8 cellular contexts compared by ENCODE assay signal in the genomic region with DNA sequence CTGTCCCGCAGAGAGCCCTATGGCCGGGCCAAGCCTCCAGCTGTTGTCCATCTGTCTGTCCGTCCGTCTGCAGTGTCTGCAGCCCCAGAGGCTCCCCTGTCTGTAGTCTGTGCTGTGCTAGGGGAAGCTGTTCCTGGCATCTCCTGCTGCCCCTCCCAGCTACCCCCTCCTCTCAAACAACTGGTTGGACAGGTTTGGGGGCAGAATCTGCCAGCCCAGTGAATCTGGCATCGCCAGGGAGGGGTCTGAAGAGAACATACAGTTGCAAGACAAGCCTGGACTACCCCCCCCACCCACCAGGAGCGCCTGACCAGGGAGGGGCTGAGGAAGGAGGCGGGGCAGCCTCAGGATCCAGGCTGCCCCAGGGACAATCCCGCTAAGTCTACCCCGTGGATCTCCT. TPM values are rescaled to one million over a fixed set of nuclear protein-coding genes. Genes with fewer than 3 reads are reported as not detected.
A peak's percentile ranks its signal among the peaks of the same experiment; 100 is the strongest.
DNase-seq lines count a peak whose midpoint lies in the region; ATAC-seq and TF ChIP-seq lines count a peak whose summit lies in the region.
"Not testable (repeated sequence)": the region's sequence is repeated elsewhere in the genome, so short reads cannot be mapped to it uniquely, and the experiment has no call there.

A gene with protein sequence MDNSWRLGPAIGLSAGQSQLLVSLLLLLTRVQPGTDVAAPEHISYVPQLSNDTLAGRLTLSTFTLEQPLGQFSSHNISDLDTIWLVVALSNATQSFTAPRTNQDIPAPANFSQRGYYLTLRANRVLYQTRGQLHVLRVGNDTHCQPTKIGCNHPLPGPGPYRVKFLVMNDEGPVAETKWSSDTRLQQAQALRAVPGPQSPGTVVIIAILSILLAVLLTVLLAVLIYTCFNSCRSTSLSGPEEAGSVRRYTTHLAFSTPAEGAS (minus strand): TSS at position 101 of the 400 bp plus-strand sequence. CDS start 50 bp downstream, at position 51.

- not testable (repeated sequence) for TF ChIP-seq POLR2A in Peyer's patch (IDR thresholded peaks at IDR 0.05); prostate gland (IDR thresholded peaks at IDR 0.05)

- not testable (repeated sequence) for H3K36me3 Mint-ChIP-seq in CD8-positive, alpha-beta memory T cell; activated T-helper 1 cell treated with anti-CD3 and anti-CD28 coated beads, Interleukin-12 subunit alpha, Interleukin-12 subunit beta, Interleukin-2, Interleukin-4 antibody, amounts not matched to agents 30 ng/mL and 10 ng/mL and 1 ng/mL, durations not matched to agents 14 hours and 24 hours and 36 hours (ENCODE audit: low read depth)

- H3K36me3 ChIP-seq in CD8-positive, alpha-beta memory T cell (ENCODE audit: insufficient read depth, low read length); Peyer's patch; prostate gland; upper lobe of right lung: not testable (repeated sequence)

- H3K4me3 ChIP-seq in CD8-positive, alpha-beta memory T cell (ENCODE audit: low read length); Peyer's patch; prostate gland; upper lobe of right lung: not testable (repeated sequence)

- CTCF ChIA-PET in CD8-positive, alpha-beta memory T cell (lab: Charles Lee): not testable (repeated sequence)

- not testable (repeated sequence) for H3K9me3 ChIP-seq in CD8-positive, alpha-beta memory T cell (ENCODE audit: low read length); Peyer's patch; prostate gland; upper lobe of right lung

- not testable (repeated sequence) for H3K4me1 ChIP-seq in CD8-positive, alpha-beta memory T cell (ENCODE audit: insufficient read depth, low read length); Peyer's patch; prostate gland (replicated peaks); upper lobe of right lung

- TF ChIP-seq CTCF in Peyer's patch (IDR thresholded peaks at IDR 0.05); prostate gland (IDR thresholded peaks at IDR 0.05); upper lobe of right lung (IDR thresholded peaks at IDR 0.05): not testable (repeated sequence)

- not testable (repeated sequence) for H3K4me1 Mint-ChIP-seq in CD8-positive, alpha-beta memory T cell; activated T-helper 1 cell treated with anti-CD3 and anti-CD28 coated beads, Interleukin-12 subunit alpha, Interleukin-12 subunit beta, Interleukin-2, Interleukin-4 antibody, amounts not matched to agents 30 ng/mL and 10 ng/mL and 1 ng/mL, durations not matched to agents 14 hours and 24 hours and 36 hours (ENCODE audit: low read depth)

- not testable (repeated sequence) for H3K4me3 Mint-ChIP-seq in CD8-positive, alpha-beta memory T cell; activated T-helper 1 cell treated with anti-CD3 and anti-CD28 coated beads, Interleukin-12 subunit alpha, Interleukin-12 subunit beta, Interleukin-2, Interleukin-4 antibody, amounts not matched to agents 30 ng/mL and 10 ng/mL and 1 ng/mL, durations not matched to agents 14 hours and 24 hours and 36 hours

- H3K27me3 ChIP-seq in CD8-positive, alpha-beta memory T cell (ENCODE audit: insufficient read depth, low read length, poor library complexity, severe bottlenecking); Peyer's patch; prostate gland (replicated peaks; ENCODE audit: insufficient read depth); upper lobe of right lung: not testable (repeated sequence)

- peak; percentile 41 for ATAC-seq in upper lobe of right lung

- not testable (repeated sequence) for DNase-seq in CD8-positive, alpha-beta memory T cell; Peyer's patch; activated T-helper 1 cell treated with anti-CD3 and anti-CD28 coated beads, Interleukin-12 subunit alpha, Interleukin-12 subunit beta, Interleukin-2, Interleukin-4 antibody, amounts not matched to agents 30 ng/mL and 10 ng/mL and 1 ng/mL, durations not matched to agents 14 hours and 24 hours and 36 hours (ENCODE audit: low spot score); dermis blood vessel endothelial cell; cardiac septum (ENCODE audit: low spot score); mesenteric fat pad (ENCODE audit: low spot score); prostate gland (ENCODE audit: low spot score); upper lobe of right lung

- not testable (repeated sequence) for H3K27me3 Mint-ChIP-seq in CD8-positive, alpha-beta memory T cell; activated T-helper 1 cell treated with anti-CD3 and anti-CD28 coated beads, Interleukin-12 subunit alpha, Interleukin-12 subunit beta, Interleukin-2, Interleukin-4 antibody, amounts not matched to agents 30 ng/mL and 10 ng/mL and 1 ng/mL, durations not matched to agents 14 hours and 24 hours and 36 hours (ENCODE audit: insufficient read depth)

- H3K27ac Mint-ChIP-seq in CD8-positive, alpha-beta memory T cell; activated T-helper 1 cell treated with anti-CD3 and anti-CD28 coated beads, Interleukin-12 subunit alpha, Interleukin-12 subunit beta, Interleukin-2, Interleukin-4 antibody, amounts not matched to agents 30 ng/mL and 10 ng/mL and 1 ng/mL, durations not matched to agents 14 hours and 24 hours and 36 hours: not testable (repeated sequence)

- WGBS in prostate gland: no CpG with 5 or more reads among the region's 9 CpGs

- not testable (repeated sequence) for H3K9me3 Mint-ChIP-seq in CD8-positive, alpha-beta memory T cell; activated T-helper 1 cell treated with anti-CD3 and anti-CD28 coated beads, Interleukin-12 subunit alpha, Interleukin-12 subunit beta, Interleukin-2, Interleukin-4 antibody, amounts not matched to agents 30 ng/mL and 10 ng/mL and 1 ng/mL, durations not matched to agents 14 hours and 24 hours and 36 hours

- intact Hi-C loops in activated T-helper 1 cell treated with anti-CD3 and anti-CD28 coated beads, Interleukin-12 subunit alpha, Interleukin-12 subunit beta, Interleukin-2, Interleukin-4 antibody, amounts not matched to agents 30 ng/mL and 10 ng/mL and 1 ng/mL, durations not matched to agents 14 hours and 24 hours and 36 hours (cut with micrococcal nuclease); cardiac septum (cut with DNase I); prostate gland (cut with DNase I); upper lobe of right lung (cut with DNase I): not testable (repeated sequence)

- H3K27ac ChIP-seq in CD8-positive, alpha-beta memory T cell (ENCODE audit: low read depth, low read length); Peyer's patch; prostate gland; upper lobe of right lung: not testable (repeated sequence)

- POLR2A ChIA-PET in CD8-positive, alpha-beta memory T cell (lab: Charles Lee): not testable (repeated sequence)

RNA-seq across cellular contexts. Expression of the gene that starts here (rescaled TPM):
- 10 to 100 TPM; 17.3 to 20.5 TPM for total RNA-seq in CD8-positive, alpha-beta memory T cell
- polyA plus RNA-seq in CD8-positive, alpha-beta memory T cell: 32.3 TPM
- total RNA-seq in Peyer's patch (10 to 100 TPM; 20.7 to 88.3 (median 41.8) TPM), dermis blood vessel endothelial cell (10.1 and 12.6 TPM in 2 replicates), cardiac septum (10.3 TPM), mesenteric fat pad (15.7 TPM), prostate gland (100 to 1,000 TPM in 1 of 2 donors, 10 to 100 TPM in 1; 63.2 to 125 TPM), upper lobe of right lung (39.4 TPM)
- 16.3 and 16.9 TPM in 2 replicates for total RNA-seq in activated T-helper 1 cell treated with anti-CD3 and anti-CD28 coated beads, Interleukin-12 subunit alpha, Interleukin-12 subunit beta, Interleukin-2, Interleukin-4 antibody, amounts not matched to agents 30 ng/mL and 10 ng/mL and 1 ng/mL, durations not matched to agents 14 hours and 24 hours and 36 hours
